Comparison of ENCODE assay signal across 8 cellular contexts in the genomic region with DNA sequence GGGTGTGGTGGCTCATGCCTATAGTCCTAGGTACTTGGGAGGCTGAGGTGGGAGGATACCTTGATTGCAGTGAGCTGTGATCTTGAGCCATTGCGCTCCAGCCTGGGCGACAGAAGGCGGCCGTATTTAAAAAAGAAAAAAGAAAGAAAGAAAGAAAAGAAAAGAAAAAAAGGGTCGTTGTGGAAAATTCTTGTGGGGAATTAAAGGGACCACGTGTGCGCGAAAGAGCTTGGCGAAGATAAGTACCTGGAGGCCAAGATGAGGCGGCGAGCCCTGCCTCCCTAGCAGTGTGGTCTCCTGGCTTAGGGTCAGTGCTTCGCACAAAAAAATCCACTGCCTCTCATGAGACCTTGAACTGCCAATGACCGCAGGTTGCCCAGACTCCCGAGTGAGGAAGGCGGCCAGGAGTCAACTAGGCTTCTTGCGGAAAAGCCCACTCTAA. TPM values are rescaled to one million over a fixed set of nuclear protein-coding genes. Genes with fewer than 3 reads are reported as not detected.
DNase-seq lines count a peak whose midpoint lies in the region; ATAC-seq, FAIRE-seq and TF ChIP-seq lines count a peak whose summit lies in the region.

No MANE protein-coding gene starts in this region.

- H3K27ac ChIP-seq in right atrium auricular region, result peak overlapping the region; percentile 92 to 94
- H3K27ac ChIP-seq in skin epidermis, result peak overlapping the region; percentile 44 to 96 (median 87)

- DNase-seq in NCI-H2227 treated with DMSO at 0.1 percent for 48 hours (lab: John Stamatoyannopoulos, UW) (peak; percentile 65), NCI-H2227 (lab: John Stamatoyannopoulos, UW; ENCODE audit: unreplicated experiment) (no peak), right atrium auricular region (ENCODE audit: low spot score) (no peak), H54 (ENCODE audit: insufficient read length, low spot score) (no peak)
- DNase-seq in activated CD4-positive, alpha-beta memory T cell treated with anti-CD3 and anti-CD28 coated beads, Interleukin-2, amount 10 ng/mL, durations not matched to agents 7 days and 5 days, result no peak

- CTCF ChIA-PET in activated CD4-positive, alpha-beta memory T cell treated with anti-CD3 and anti-CD28 coated beads, Interleukin-2, amount 10 ng/mL, durations not matched to agents 7 days and 5 days (lab: Charles Lee), result interaction anchor here (1.2 to 3.8 kb wide), 5 partner anchors 8 to 282 kb away, joined by 3 to 23 read pairs (median 5); a partner anchor contains a TSS

- ATAC-seq in HG02938 (IDR thresholded peaks at IDR 0.05; ENCODE audit: unreplicated experiment) (no peak), HG02970 (IDR thresholded peaks at IDR 0.05; ENCODE audit: low FRiP score, unreplicated experiment) (no peak)

- peak overlapping the region; percentile 89 for H3K4me3 Mint-ChIP-seq in activated CD4-positive, alpha-beta memory T cell treated with anti-CD3 and anti-CD28 coated beads, Interleukin-2, amount 10 ng/mL, durations not matched to agents 7 days and 5 days

- no peaks in the 10 kb centered on the region for H3K27me3 ChIP-seq in right atrium auricular region

- peaks cover 0 to 49% of the 10 kb centered on the region in 2 donors for H3K4me1 ChIP-seq in right atrium auricular region

- H3K27ac Mint-ChIP-seq in activated CD4-positive, alpha-beta memory T cell treated with anti-CD3 and anti-CD28 coated beads, Interleukin-2, amount 10 ng/mL, durations not matched to agents 7 days and 5 days, result peak overlapping the region; percentile 96

- FAIRE-seq in H54 (lab: Jason Lieb, UNC), result no peak

- POLR2A ChIA-PET in activated CD4-positive, alpha-beta memory T cell treated with anti-CD3 and anti-CD28 coated beads, Interleukin-2, amount 10 ng/mL, durations not matched to agents 7 days and 5 days (lab: Charles Lee), result interaction anchor here (0.6 to 6.6 kb wide), 23 partner anchors 11 to 874 kb away, joined by 3 to 159 read pairs (median 4); a partner anchor contains a TSS

- no peaks in the 10 kb centered on the region for H3K36me3 ChIP-seq in right atrium auricular region

- H3K4me3 ChIP-seq in right atrium auricular region (peak overlapping the region; percentile 77 to 84), skin epidermis (peak overlapping the region; percentile 49 to 86 (median 74))

- H3K4me1 Mint-ChIP-seq in activated CD4-positive, alpha-beta memory T cell treated with anti-CD3 and anti-CD28 coated beads, Interleukin-2, amount 10 ng/mL, durations not matched to agents 7 days and 5 days, result peaks cover 45% of the 10 kb centered on the region

- TF ChIP-seq POLR2A in H54 (IDR thresholded peaks at IDR 0.05; ENCODE audit: low read depth, low read length), result no peak

- no peaks in the 10 kb centered on the region for H3K9me3 Mint-ChIP-seq in activated CD4-positive, alpha-beta memory T cell treated with anti-CD3 and anti-CD28 coated beads, Interleukin-2, amount 10 ng/mL, durations not matched to agents 7 days and 5 days

- no peaks in the 10 kb centered on the region for H3K9me3 ChIP-seq in right atrium auricular region

- peaks cover 21% of the 10 kb centered on the region for H3K36me3 Mint-ChIP-seq in activated CD4-positive, alpha-beta memory T cell treated with anti-CD3 and anti-CD28 coated beads, Interleukin-2, amount 10 ng/mL, durations not matched to agents 7 days and 5 days (ENCODE audit: low read depth)

- TF ChIP-seq CTCF in right atrium auricular region (IDR thresholded peaks at IDR 0.05), result no peak

- H3K27me3 Mint-ChIP-seq in activated CD4-positive, alpha-beta memory T cell treated with anti-CD3 and anti-CD28 coated beads, Interleukin-2, amount 10 ng/mL, durations not matched to agents 7 days and 5 days, result no peaks in the 10 kb centered on the region

RNA-seq across cellular contexts. Expression of a gene that starts 0.7 kb away (rescaled TPM):
- total RNA-seq in activated CD4-positive, alpha-beta memory T cell treated with anti-CD3 and anti-CD28 coated beads, Interleukin-2, amount 10 ng/mL, durations not matched to agents 7 days and 5 days, result 100 to 1,000 TPM; 114 TPM
- total RNA-seq in right atrium auricular region, result 10 to 100 TPM; 44.6 to 52.7 TPM

RNA-seq across cellular contexts. Expression of a gene that starts 9.0 kb away (rescaled TPM):
- 10 to 100 TPM; 25.9 to 26.2 TPM for total RNA-seq in activated CD4-positive, alpha-beta memory T cell treated with anti-CD3 and anti-CD28 coated beads, Interleukin-2, amount 10 ng/mL, durations not matched to agents 7 days and 5 days
- total RNA-seq in right atrium auricular region, result 10 to 100 TPM; 37.3 to 46.1 TPM
